ENCODE assay signal across 19 cellular contexts in the genomic region with DNA sequence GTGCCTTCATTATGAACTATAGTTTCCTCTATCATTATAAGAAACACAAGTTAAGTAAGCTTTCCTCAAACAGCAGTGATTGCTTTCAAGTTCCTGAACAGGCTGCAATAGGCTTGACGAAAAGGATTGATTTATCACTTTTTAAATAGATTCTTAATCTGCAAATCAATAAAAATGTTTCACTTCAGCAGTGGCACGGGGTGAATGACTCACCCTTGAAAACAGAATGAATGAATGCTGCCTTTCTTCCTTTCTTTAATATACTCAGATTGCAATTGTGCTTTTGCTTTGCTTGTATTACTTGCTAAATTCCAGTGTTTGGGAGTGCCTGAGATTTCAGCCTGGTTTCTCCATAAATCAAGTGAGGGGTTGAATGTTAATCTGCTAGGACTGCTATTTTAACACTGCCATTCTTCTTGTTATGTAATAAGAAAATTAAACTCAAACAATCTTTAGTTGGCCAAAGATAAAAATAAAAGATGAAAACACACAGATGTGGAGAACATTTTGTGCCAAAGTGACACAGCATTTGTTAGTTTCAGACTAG.
A peak's percentile ranks its signal among the peaks of the same experiment; 100 is the strongest.
DNase-seq lines count a peak whose midpoint lies in the region; TF ChIP-seq lines count a peak whose summit lies in the region.
"Had no signal": no experiment of that assay in that cellular context is flagged by ENCODE, and none has a peak within 500 bp of the region (broad histone marks: within the 10 kb centered on the region; RNA-seq: fewer than 3 reads in every experiment).

No MANE protein-coding gene starts in this region.

- H3K4me1 Mint-ChIP-seq in progenitor cell of endocrine pancreas (ENCODE audit: low read depth), result peaks cover 27% of the 10 kb centered on the region
- H3K4me1 Mint-ChIP-seq in type B pancreatic cell (ENCODE audit: unreplicated experiment), result peaks cover 7% of the 10 kb centered on the region
- H3K4me1 Mint-ChIP-seq: CD4-positive, alpha-beta memory T cell had no signal

- H3K9me3 ChIP-seq in A673 (ENCODE audit: low read depth, low read length, poor library complexity, severe bottlenecking), result no peaks in the 10 kb centered on the region
- H3K9me3 ChIP-seq: BE2C had no signal

- no peak for TF ChIP-seq CTCF in progenitor cell of endocrine pancreas (IDR thresholded peaks at IDR 0.05; ENCODE audit: unreplicated experiment)
- TF ChIP-seq CTCF in A673 (conservative IDR thresholded peaks at IDR 0.05; ENCODE audit: low read depth, low read length), result no peak
- no peak for TF ChIP-seq CTCF in type B pancreatic cell (conservative IDR thresholded peaks at IDR 0.05)

- no peak overlapping the region for H3K27ac ChIP-seq in A673 (ENCODE audit: low read depth, low read length, poor library complexity, severe bottlenecking)

- no peaks in the 10 kb centered on the region for H3K36me3 ChIP-seq in A673 (ENCODE audit: insufficient read depth, low read length, poor library complexity, severe bottlenecking)
- H3K36me3 ChIP-seq: BE2C had no signal

- DNase-seq in COLO829 (ENCODE audit: low spot score), result peak; percentile 7
- DNase-seq in SK-MEL-5 (ENCODE audit: low read depth, low spot score), result peak; percentile 31
- DNase-seq in medulla oblongata (ENCODE audit: extremely low spot score), result peak; percentile 10
- DNase-seq in progenitor cell of endocrine pancreas (ENCODE audit: low spot score, unreplicated experiment), result no peak
- DNase-seq in DMS153 treated with DMSO at 0.1 percent for 48 hours (lab: John Stamatoyannopoulos, UW; ENCODE audit: unreplicated experiment), result no peak
- no peak for DNase-seq in A673 (ENCODE audit: low spot score)
- DNase-seq in type B pancreatic cell (ENCODE audit: extremely low spot score, unreplicated experiment), result no peak
- DNase-seq in NCI-H510A treated with DMSO at 0.1 percent for 48 hours (lab: John Stamatoyannopoulos, UW), result no peak
- DNase-seq: 8988T; BE2C; CD4-positive, alpha-beta memory T cell; GOT3; MM.1S; NCI-H1092 treated with DMSO at 0.1 percent for 48 hours; NCI-H2081 treated with DMSO at 0.1 percent for 48 hours; NCI-H510A; NCI-H82; OCI-M1; SHP77 had no signal

- no TSS peak for BruUV-seq in A673 (replicated peaks; lab: Mats Ljungman, UMichigan)

- CTCF ChIA-PET in A673 (lab: Charles Lee), result no interaction called here

- POLR2A ChIA-PET in A673 (lab: Charles Lee; ENCODE audit: low non-redundant PET), result no interaction called here

- H3K9me3 Mint-ChIP-seq in progenitor cell of endocrine pancreas (ENCODE audit: low read depth), result peaks cover 3% of the 10 kb centered on the region
- peaks cover 5% of the 10 kb centered on the region for H3K9me3 Mint-ChIP-seq in type B pancreatic cell

- peak overlapping the region; percentile 10 for H3K4me3 Mint-ChIP-seq in progenitor cell of endocrine pancreas (ENCODE audit: low read depth)
- no peak overlapping the region for H3K4me3 Mint-ChIP-seq in type B pancreatic cell
- H3K4me3 Mint-ChIP-seq: CD4-positive, alpha-beta memory T cell had no signal

- no peaks in the 10 kb centered on the region for H3K4me1 ChIP-seq in A673 (ENCODE audit: insufficient read depth, low read length, poor library complexity, severe bottlenecking)
- H3K4me1 ChIP-seq: BE2C had no signal

- intact Hi-C loops in A673 (cut with micrococcal nuclease; ENCODE audit: unreplicated experiment), result loop anchor here (5.0 kb wide), 1 partner anchor 52 kb away; no protein-coding TSS in a partner anchor

- no peak overlapping the region for H3K4me3 ChIP-seq in A673 (ENCODE audit: low read depth, low read length, poor library complexity, severe bottlenecking)

- H3K27me3 Mint-ChIP-seq in progenitor cell of endocrine pancreas (no peaks in the 10 kb centered on the region), type B pancreatic cell (no peaks in the 10 kb centered on the region)
- H3K27me3 Mint-ChIP-seq: CD4-positive, alpha-beta memory T cell had no signal

- in situ Hi-C loops in SK-MEL-5 (cut with HindIII; ENCODE audit: low pct_unique_long_range_greater_than_20kb, low sequenced_read_pairs), result no loop called here

- H3K36me3 Mint-ChIP-seq in progenitor cell of endocrine pancreas (ENCODE audit: insufficient read depth), result no peaks in the 10 kb centered on the region
- H3K36me3 Mint-ChIP-seq in type B pancreatic cell, result no peaks in the 10 kb centered on the region
- H3K36me3 Mint-ChIP-seq: CD4-positive, alpha-beta memory T cell had no signal

- no peaks in the 10 kb centered on the region for H3K27me3 ChIP-seq in A673 (replicated peaks; ENCODE audit: insufficient read depth, low read depth, low read length, poor library complexity)
- H3K27me3 ChIP-seq: BE2C had no signal

- H3K27ac Mint-ChIP-seq in progenitor cell of endocrine pancreas (peak overlapping the region; percentile 95), type B pancreatic cell (no peak overlapping the region)
- H3K27ac Mint-ChIP-seq: CD4-positive, alpha-beta memory T cell had no signal

Comparison
In these comparisons a context has a peak if more than half of its experiments do, and no peak if none do; other contexts are left out.
1. DNase-seq: peak in COLO829 (single experiment), SK-MEL-5 (single experiment) and medulla oblongata (single experiment); none in progenitor cell of endocrine pancreas (single experiment), DMS153 treated with DMSO at 0.1 percent for 48 hours (single experiment), A673 (single experiment), type B pancreatic cell (single experiment) and NCI-H510A treated with DMSO at 0.1 percent for 48 hours (single experiment).